In the genomic region with DNA sequence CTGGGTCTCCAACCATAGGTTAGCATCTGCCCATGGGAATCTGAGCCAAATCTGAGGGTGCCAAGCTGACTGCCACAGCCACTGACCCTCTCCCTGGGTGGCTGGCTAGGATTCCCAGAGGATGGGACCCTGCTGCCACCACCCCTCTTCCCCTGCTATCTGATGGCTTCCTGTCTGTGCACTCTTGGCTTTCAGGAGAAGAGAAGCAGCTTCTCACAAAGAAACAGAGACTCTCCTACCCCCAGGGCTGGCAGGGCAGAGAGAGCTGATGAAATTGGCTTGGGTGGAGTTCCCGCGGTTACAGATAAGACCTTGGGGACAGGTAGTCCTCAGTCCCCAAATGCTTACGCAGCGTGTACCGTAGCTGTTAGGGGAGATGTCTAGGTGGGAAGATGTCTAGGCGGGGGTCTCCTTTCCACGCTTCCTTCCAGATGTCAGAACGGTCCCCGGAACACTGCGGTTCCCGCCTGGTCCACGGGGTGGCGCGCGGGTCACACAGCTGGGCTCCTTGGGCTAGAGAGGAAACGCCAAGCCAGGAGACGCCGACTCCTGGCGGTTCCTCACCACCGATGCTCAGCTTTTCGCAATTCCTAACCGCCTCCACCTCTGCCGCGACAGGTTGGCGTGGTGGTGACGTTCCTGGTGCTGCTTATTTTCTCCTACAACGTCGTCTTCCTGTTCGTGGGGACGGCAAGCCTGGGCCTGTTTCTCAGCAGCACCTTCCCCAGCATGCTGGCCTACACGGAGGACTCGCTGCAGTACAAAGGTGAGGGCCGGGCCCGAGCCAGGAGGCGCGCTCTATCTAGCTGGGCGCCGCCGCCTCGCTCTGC, we compare ENCODE assay signal across 1 cellular context.
A peak's percentile ranks its signal among the peaks of the same experiment; 100 is the strongest.
TF ChIP-seq lines count a peak whose summit lies in the region.

No MANE protein-coding gene starts in this region.

TF ChIP-seq in HepG2, 621 proteins besides CTCF, POLR2A, EP300 and RAD21 (continued from another document and continues in another):
- TF ChIP-seq, protein P1, sequence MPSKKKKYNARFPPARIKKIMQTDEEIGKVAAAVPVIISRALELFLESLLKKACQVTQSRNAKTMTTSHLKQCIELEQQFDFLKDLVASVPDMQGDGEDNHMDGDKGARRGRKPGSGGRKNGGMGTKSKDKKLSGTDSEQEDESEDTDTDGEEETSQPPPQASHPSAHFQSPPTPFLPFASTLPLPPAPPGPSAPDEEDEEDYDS (CRISPR knock-in tag; IDR thresholded peaks at IDR 0.05) = peak; percentile 29; the same call in 1 of the 2 replicates
- TF ChIP-seq CREM (IDR thresholded peaks at IDR 0.05) (peak; percentile 26; the same call in 1 of the 2 replicates), CREM (CRISPR knock-in tag; IDR thresholded peaks at IDR 0.05) (no peak), SALL2 (CRISPR knock-in tag; IDR thresholded peaks at IDR 0.05) (0 out of 2 replicates have a peak, but pooled peaks have one; percentile 28), ZBTB7A (CRISPR knock-in tag; IDR thresholded peaks at IDR 0.05) (peak; percentile 71; the same call in 1 of the 2 replicates), ZFP37 (CRISPR knock-in tag; IDR thresholded peaks at IDR 0.05; ENCODE audit: borderline replicate concordance) (0 out of 2 replicates have a peak, but pooled peaks have one; percentile 21), ZKSCAN8 (CRISPR knock-in tag; IDR thresholded peaks at IDR 0.05; ENCODE audit: borderline replicate concordance) (0 out of 2 replicates have a peak, but pooled peaks have one; percentile 52), GABPA (IDR thresholded peaks at IDR 0.05; ENCODE audit: low read depth, low read length) (no peak), GABPA (CRISPR knock-in tag; IDR thresholded peaks at IDR 0.05; ENCODE audit: low read depth) (peak; percentile 60), ZNF761 (CRISPR knock-in tag; conservative IDR thresholded peaks at IDR 0.05) (no peak), ZNF547 (CRISPR knock-in tag; IDR thresholded peaks at IDR 0.05) (no peak), NCOA2 (CRISPR knock-in tag; IDR thresholded peaks at IDR 0.05) (no peak), KDM1A (CRISPR knock-in tag; IDR thresholded peaks at IDR 0.05) (no peak), SMAD3 (CRISPR knock-in tag; IDR thresholded peaks at IDR 0.05) (0 out of 2 replicates have a peak, but pooled peaks have one; percentile 53), CENPX (CRISPR knock-in tag; IDR thresholded peaks at IDR 0.05) (no peak), DMAP1 (CRISPR knock-in tag; IDR thresholded peaks at IDR 0.05) (peak; percentile 83; the same call in 1 of the 2 replicates), YEATS4 (CRISPR knock-in tag; IDR thresholded peaks at IDR 0.05; ENCODE audit: borderline replicate concordance) (peak; percentile 68; the same call in 1 of the 2 replicates), ZNF441 (CRISPR knock-in tag; IDR thresholded peaks at IDR 0.05; ENCODE audit: borderline replicate concordance) (0 out of 2 replicates have a peak, but pooled peaks have one; percentile 54), RBFOX2 (IDR thresholded peaks at IDR 0.05; ENCODE audit: low read depth, low read length) (peak; percentile 40; the same call in 1 of the 2 replicates), GPN1 (CRISPR knock-in tag; IDR thresholded peaks at IDR 0.05; ENCODE audit: borderline replicate concordance) (no peak), HES4 (CRISPR knock-in tag; IDR thresholded peaks at IDR 0.05; ENCODE audit: borderline replicate concordance) (no peak; the same call in 1 of the 2 replicates), ZNF230 (CRISPR knock-in tag; IDR thresholded peaks at IDR 0.05) (0 out of 2 replicates have a peak, but pooled peaks have one; percentile 67), ELF1 (CRISPR knock-in tag; IDR thresholded peaks at IDR 0.05) (peak; percentile 59; the same call in 1 of the 2 replicates), ATM (IDR thresholded peaks at IDR 0.05; ENCODE audit: borderline replicate concordance) (no peak), NFKB2 (CRISPR knock-in tag; IDR thresholded peaks at IDR 0.05; ENCODE audit: borderline replicate concordance) (peak; percentile 83; the same call in 1 of the 2 replicates), NFKBIZ (CRISPR knock-in tag; IDR thresholded peaks at IDR 0.05) (0 out of 2 replicates have a peak, but pooled peaks have one; percentile 25), REPIN1 (CRISPR knock-in tag; IDR thresholded peaks at IDR 0.05; ENCODE audit: borderline replicate concordance, low read depth) (peak; percentile 30; the same call in 1 of the 2 replicates), ZNF232 (CRISPR knock-in tag; IDR thresholded peaks at IDR 0.05; ENCODE audit: borderline replicate concordance) (peak; percentile 59; the same call in 1 of the 2 replicates), KDM5B (CRISPR knock-in tag; IDR thresholded peaks at IDR 0.05; ENCODE audit: borderline replicate concordance) (peak; percentile 51; the same call in 1 of the 2 replicates), ZNF792 (CRISPR knock-in tag; IDR thresholded peaks at IDR 0.05) (0 out of 2 replicates have a peak, but pooled peaks have one; percentile 25), ZNF256 (CRISPR knock-in tag; conservative IDR thresholded peaks at IDR 0.05) (peak; percentile 38; the same call in 1 of the 2 replicates), FOXA1 (IDR thresholded peaks at IDR 0.05) (no peak), FOXA1 (CRISPR knock-in tag; IDR thresholded peaks at IDR 0.05) (0 out of 2 replicates have a peak, but pooled peaks have one; percentile 9), JUNB (CRISPR knock-in tag; IDR thresholded peaks at IDR 0.05; ENCODE audit: borderline replicate concordance) (no peak), MED1 (CRISPR knock-in tag; IDR thresholded peaks at IDR 0.05) (peak; percentile 37), PAWR (CRISPR knock-in tag; IDR thresholded peaks at IDR 0.05; ENCODE audit: borderline replicate concordance) (no peak)
- TF ChIP-seq, protein P2, sequence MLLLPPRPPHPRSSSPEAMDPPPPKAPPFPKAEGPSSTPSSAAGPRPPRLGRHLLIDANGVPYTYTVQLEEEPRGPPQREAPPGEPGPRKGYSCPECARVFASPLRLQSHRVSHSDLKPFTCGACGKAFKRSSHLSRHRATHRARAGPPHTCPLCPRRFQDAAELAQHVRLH (CRISPR knock-in tag; IDR thresholded peaks at IDR 0.05; ENCODE audit: borderline replicate concordance, low read depth) = 0 out of 2 replicates have a peak, but pooled peaks have one; percentile 47
- TF ChIP-seq, protein P3, sequence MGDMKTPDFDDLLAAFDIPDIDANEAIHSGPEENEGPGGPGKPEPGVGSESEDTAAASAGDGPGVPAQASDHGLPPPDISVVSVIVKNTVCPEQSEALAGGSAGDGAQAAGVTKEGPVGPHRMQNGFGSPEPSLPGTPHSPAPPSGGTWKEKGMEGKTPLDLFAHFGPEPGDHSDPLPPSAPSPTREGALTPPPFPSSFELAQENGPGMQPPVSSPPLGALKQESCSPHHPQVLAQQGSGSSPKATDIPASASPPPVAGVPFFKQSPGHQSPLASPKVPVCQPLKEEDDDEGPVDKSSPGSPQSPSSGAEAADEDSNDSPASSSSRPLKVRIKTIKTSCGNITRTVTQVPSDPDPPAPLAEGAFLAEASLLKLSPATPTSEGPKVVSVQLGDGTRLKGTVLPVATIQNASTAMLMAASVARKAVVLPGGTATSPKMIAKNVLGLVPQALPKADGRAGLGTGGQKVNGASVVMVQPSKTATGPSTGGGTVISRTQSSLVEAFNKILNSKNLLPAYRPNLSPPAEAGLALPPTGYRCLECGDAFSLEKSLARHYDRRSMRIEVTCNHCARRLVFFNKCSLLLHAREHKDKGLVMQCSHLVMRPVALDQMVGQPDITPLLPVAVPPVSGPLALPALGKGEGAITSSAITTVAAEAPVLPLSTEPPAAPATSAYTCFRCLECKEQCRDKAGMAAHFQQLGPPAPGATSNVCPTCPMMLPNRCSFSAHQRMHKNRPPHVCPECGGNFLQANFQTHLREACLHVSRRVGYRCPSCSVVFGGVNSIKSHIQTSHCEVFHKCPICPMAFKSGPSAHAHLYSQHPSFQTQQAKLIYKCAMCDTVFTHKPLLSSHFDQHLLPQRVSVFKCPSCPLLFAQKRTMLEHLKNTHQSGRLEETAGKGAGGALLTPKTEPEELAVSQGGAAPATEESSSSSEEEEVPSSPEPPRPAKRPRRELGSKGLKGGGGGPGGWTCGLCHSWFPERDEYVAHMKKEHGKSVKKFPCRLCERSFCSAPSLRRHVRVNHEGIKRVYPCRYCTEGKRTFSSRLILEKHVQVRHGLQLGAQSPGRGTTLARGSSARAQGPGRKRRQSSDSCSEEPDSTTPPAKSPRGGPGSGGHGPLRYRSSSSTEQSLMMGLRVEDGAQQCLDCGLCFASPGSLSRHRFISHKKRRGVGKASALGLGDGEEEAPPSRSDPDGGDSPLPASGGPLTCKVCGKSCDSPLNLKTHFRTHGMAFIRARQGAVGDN (CRISPR knock-in tag; IDR thresholded peaks at IDR 0.05) = peak; percentile 93
- TF ChIP-seq, protein P4, sequence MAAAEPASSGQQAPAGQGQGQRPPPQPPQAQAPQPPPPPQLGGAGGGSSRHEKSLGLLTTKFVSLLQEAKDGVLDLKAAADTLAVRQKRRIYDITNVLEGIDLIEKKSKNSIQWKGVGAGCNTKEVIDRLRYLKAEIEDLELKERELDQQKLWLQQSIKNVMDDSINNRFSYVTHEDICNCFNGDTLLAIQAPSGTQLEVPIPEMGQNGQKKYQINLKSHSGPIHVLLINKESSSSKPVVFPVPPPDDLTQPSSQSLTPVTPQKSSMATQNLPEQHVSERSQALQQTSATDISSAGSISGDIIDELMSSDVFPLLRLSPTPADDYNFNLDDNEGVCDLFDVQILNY (CRISPR knock-in tag; conservative IDR thresholded peaks at IDR 0.05) = no peak
- TF ChIP-seq, protein P5, sequence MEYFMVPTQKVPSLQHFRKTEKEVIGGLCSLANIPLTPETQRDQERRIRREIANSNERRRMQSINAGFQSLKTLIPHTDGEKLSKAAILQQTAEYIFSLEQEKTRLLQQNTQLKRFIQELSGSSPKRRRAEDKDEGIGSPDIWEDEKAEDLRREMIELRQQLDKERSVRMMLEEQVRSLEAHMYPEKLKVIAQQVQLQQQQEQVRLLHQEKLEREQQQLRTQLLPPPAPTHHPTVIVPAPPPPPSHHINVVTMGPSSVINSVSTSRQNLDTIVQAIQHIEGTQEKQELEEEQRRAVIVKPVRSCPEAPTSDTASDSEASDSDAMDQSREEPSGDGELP (IDR thresholded peaks at IDR 0.05; ENCODE audit: borderline replicate concordance, low read depth) = peak; percentile 48; the same call in 1 of the 2 replicates
- TF ChIP-seq, protein P6, sequence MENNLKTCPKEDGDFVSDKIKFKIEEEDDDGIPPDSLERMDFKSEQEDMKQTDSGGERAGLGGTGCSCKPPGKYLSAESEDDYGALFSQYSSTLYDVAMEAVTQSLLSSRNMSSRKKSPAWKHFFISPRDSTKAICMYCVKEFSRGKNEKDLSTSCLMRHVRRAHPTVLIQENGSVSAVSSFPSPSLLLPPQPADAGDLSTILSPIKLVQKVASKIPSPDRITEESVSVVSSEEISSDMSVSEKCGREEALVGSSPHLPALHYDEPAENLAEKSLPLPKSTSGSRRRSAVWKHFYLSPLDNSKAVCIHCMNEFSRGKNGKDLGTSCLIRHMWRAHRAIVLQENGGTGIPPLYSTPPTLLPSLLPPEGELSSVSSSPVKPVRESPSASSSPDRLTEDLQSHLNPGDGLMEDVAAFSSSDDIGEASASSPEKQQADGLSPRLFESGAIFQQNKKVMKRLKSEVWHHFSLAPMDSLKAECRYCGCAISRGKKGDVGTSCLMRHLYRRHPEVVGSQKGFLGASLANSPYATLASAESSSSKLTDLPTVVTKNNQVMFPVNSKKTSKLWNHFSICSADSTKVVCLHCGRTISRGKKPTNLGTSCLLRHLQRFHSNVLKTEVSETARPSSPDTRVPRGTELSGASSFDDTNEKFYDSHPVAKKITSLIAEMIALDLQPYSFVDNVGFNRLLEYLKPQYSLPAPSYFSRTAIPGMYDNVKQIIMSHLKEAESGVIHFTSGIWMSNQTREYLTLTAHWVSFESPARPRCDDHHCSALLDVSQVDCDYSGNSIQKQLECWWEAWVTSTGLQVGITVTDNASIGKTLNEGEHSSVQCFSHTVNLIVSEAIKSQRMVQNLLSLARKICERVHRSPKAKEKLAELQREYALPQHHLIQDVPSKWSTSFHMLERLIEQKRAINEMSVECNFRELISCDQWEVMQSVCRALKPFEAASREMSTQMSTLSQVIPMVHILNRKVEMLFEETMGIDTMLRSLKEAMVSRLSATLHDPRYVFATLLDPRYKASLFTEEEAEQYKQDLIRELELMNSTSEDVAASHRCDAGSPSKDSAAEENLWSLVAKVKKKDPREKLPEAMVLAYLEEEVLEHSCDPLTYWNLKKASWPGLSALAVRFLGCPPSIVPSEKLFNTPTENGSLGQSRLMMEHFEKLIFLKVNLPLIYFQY (CRISPR knock-in tag; IDR thresholded peaks at IDR 0.05; ENCODE audit: borderline replicate concordance) = 0 out of 2 replicates have a peak, but pooled peaks have one; percentile 40
- TF ChIP-seq, protein P7, sequence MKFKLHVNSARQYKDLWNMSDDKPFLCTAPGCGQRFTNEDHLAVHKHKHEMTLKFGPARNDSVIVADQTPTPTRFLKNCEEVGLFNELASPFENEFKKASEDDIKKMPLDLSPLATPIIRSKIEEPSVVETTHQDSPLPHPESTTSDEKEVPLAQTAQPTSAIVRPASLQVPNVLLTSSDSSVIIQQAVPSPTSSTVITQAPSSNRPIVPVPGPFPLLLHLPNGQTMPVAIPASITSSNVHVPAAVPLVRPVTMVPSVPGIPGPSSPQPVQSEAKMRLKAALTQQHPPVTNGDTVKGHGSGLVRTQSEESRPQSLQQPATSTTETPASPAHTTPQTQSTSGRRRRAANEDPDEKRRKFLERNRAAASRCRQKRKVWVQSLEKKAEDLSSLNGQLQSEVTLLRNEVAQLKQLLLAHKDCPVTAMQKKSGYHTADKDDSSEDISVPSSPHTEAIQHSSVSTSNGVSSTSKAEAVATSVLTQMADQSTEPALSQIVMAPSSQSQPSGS (CRISPR knock-in tag; IDR thresholded peaks at IDR 0.05) = 0 out of 2 replicates have a peak, but pooled peaks have one; percentile 25
- TF ChIP-seq, protein P8, sequence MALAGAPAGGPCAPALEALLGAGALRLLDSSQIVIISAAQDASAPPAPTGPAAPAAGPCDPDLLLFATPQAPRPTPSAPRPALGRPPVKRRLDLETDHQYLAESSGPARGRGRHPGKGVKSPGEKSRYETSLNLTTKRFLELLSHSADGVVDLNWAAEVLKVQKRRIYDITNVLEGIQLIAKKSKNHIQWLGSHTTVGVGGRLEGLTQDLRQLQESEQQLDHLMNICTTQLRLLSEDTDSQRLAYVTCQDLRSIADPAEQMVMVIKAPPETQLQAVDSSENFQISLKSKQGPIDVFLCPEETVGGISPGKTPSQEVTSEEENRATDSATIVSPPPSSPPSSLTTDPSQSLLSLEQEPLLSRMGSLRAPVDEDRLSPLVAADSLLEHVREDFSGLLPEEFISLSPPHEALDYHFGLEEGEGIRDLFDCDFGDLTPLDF (CRISPR knock-in tag; IDR thresholded peaks at IDR 0.05) = no peak
- TF ChIP-seq, protein P9, sequence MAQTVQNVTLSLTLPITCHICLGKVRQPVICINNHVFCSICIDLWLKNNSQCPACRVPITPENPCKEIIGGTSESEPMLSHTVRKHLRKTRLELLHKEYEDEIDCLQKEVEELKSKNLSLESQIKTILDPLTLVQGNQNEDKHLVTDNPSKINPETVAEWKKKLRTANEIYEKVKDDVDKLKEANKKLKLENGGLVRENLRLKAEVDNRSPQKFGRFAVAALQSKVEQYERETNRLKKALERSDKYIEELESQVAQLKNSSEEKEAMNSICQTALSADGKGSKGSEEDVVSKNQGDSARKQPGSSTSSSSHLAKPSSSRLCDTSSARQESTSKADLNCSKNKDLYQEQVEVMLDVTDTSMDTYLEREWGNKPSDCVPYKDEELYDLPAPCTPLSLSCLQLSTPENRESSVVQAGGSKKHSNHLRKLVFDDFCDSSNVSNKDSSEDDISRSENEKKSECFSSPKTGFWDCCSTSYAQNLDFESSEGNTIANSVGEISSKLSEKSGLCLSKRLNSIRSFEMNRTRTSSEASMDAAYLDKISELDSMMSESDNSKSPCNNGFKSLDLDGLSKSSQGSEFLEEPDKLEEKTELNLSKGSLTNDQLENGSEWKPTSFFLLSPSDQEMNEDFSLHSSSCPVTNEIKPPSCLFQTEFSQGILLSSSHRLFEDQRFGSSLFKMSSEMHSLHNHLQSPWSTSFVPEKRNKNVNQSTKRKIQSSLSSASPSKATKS (CRISPR knock-in tag; IDR thresholded peaks at IDR 0.05) = no peak
